In genomic region chr9:126517751-126518261, GRCh38 we compare ENCODE assay signal across 9 cellular contexts.
DNase-seq lines count a peak whose midpoint lies in the region; ATAC-seq and TF ChIP-seq lines count a peak whose summit lies in the region.
"Had no signal": no experiment of that assay in that cellular context is flagged by ENCODE, and none has a peak within 500 bp of the region (broad histone marks: within the 10 kb centered on the region; RNA-seq: fewer than 3 reads in every experiment).

No MANE protein-coding gene starts in this region.

- H3K27me3 Mint-ChIP-seq in activated T-cell treated with anti-CD3 and anti-CD28 coated beads, Interleukin-2, amount 50 U/mL, for 72 hours (ENCODE audit: low read depth): peaks cover 72% of the 10 kb centered on the region

- H3K27ac Mint-ChIP-seq in activated T-cell treated with anti-CD3 and anti-CD28 coated beads, Interleukin-2, amount 50 U/mL, for 72 hours: peak overlapping the region; percentile 75

- peaks cover 37% of the 10 kb centered on the region for H3K4me1 Mint-ChIP-seq in activated T-cell treated with anti-CD3 and anti-CD28 coated beads, Interleukin-2, amount 50 U/mL, for 72 hours (ENCODE audit: low read depth)

- H3K9me3 Mint-ChIP-seq in activated T-cell treated with anti-CD3 and anti-CD28 coated beads, Interleukin-2, amount 50 U/mL, for 72 hours: no peaks in the 10 kb centered on the region

- no peak for TF ChIP-seq CTCF in SU-DHL-6 (IDR thresholded peaks at IDR 0.05; ENCODE audit: insufficient read depth, low read length, poor library complexity, severe bottlenecking)
- no peak for TF ChIP-seq CTCF in hepatocyte (IDR thresholded peaks at IDR 0.05; ENCODE audit: poor library complexity)
- TF ChIP-seq CTCF in suprapubic skin (IDR thresholded peaks at IDR 0.05): no peak

- H3K9me2 ChIP-seq in SU-DHL-6 (replicated peaks; ENCODE audit: insufficient read depth, low read length) (no peaks in the 10 kb centered on the region), hepatocyte (replicated peaks; ENCODE audit: insufficient read depth) (no peaks in the 10 kb centered on the region)

- no peaks in the 10 kb centered on the region for H3K36me3 Mint-ChIP-seq in activated T-cell treated with anti-CD3 and anti-CD28 coated beads, Interleukin-2, amount 50 U/mL, for 72 hours (ENCODE audit: insufficient read depth in 2 of 2)

- no peak for TF ChIP-seq POLR2A in suprapubic skin (IDR thresholded peaks at IDR 0.05)

- no peaks in the 10 kb centered on the region for H3F3A ChIP-seq in SU-DHL-6 (ENCODE audit: insufficient read depth)

- H3K4me1 ChIP-seq in hepatocyte (ENCODE audit: insufficient read depth) (peaks cover 9% of the 10 kb centered on the region), suprapubic skin (peaks cover 41% of the 10 kb centered on the region)

- H3K4me3 ChIP-seq in SU-DHL-6 (ENCODE audit: insufficient read depth, low read length, poor library complexity, severe bottlenecking) (no peak overlapping the region), hepatocyte (peak overlapping the region; percentile 6), suprapubic skin (peak overlapping the region; percentile 37)

- no peak for ATAC-seq in activated T-cell treated with anti-CD3 and anti-CD28 coated beads, Interleukin-2, amount 50 U/mL, for 72 hours (replicated peaks in 1 of 2)

- H3K27ac ChIP-seq in SU-DHL-6 (ENCODE audit: low read depth, low read length) (no peak overlapping the region), hepatocyte (peak overlapping the region; percentile 25), suprapubic skin (peak overlapping the region; percentile 52), caudate nucleus (ENCODE audit: low read depth, low read length) (no peak overlapping the region)
- H3K27ac ChIP-seq: VCaP had no signal

- H3K9ac ChIP-seq in SU-DHL-6 (ENCODE audit: low read length): no peak overlapping the region

- H3K27me3 ChIP-seq in SU-DHL-6 (ENCODE audit: low read length): no peaks in the 10 kb centered on the region
- peaks cover 73% of the 10 kb centered on the region for H3K27me3 ChIP-seq in hepatocyte
- peaks cover 64% of the 10 kb centered on the region for H3K27me3 ChIP-seq in suprapubic skin

- TF ChIP-seq EP300 in suprapubic skin (IDR thresholded peaks at IDR 0.05): no peak

- no peaks in the 10 kb centered on the region for H4K20me1 ChIP-seq in SU-DHL-6 (ENCODE audit: low read depth, low read length)
- H4K20me1 ChIP-seq in hepatocyte (ENCODE audit: insufficient read depth, poor library complexity, severe bottlenecking): no peaks in the 10 kb centered on the region

- no peak for DNase-seq in activated T-cell treated with anti-CD3 and anti-CD28 coated beads, Interleukin-2, amount 50 U/mL, for 72 hours
- DNase-seq in activated T-cell treated with anti-CD3 and anti-CD28 coated beads, Interleukin-2, amount 50 U/mL, for 48 hours: no peak
- DNase-seq in hepatocyte (ENCODE audit: low spot score) (no peak), suprapubic skin (ENCODE audit: low spot score in 2 of 2) (peak in 1 of 2 donors; percentile 21), NCI-H526 treated with DMSO at 0.1 percent for 48 hours (lab: John Stamatoyannopoulos, UW) (no peak), caudate nucleus (lab: John Stamatoyannopoulos, UW) (no peak), NCI-H2227 (lab: John Stamatoyannopoulos, UW; ENCODE audit: unreplicated experiment) (no peak)

- H3K9me3 ChIP-seq in SU-DHL-6 (ENCODE audit: insufficient read depth, low read length) (no peaks in the 10 kb centered on the region), hepatocyte (ENCODE audit: low read depth) (no peaks in the 10 kb centered on the region), suprapubic skin (no peaks in the 10 kb centered on the region)

- WGBS in hepatocyte (ENCODE audit: low lambda C conversion rate, missing lambda C conversion rate): 13% methylated on average over 9 of the region's 9 CpGs
- WGBS in suprapubic skin: 28% methylated on average over 9 of the region's 9 CpGs

- peak overlapping the region; percentile 37 for H3K4me2 ChIP-seq in SU-DHL-6 (ENCODE audit: low read depth, low read length, poor library complexity, severe bottlenecking)
- H3K4me2 ChIP-seq in hepatocyte: peak overlapping the region; percentile 73

- H2AFZ ChIP-seq in SU-DHL-6 (ENCODE audit: low read depth, low read length, severe bottlenecking) (no peak overlapping the region), hepatocyte (no peak overlapping the region)

- no peaks in the 10 kb centered on the region for H3K79me2 ChIP-seq in SU-DHL-6 (ENCODE audit: insufficient read depth, low read length)
- H3K79me2 ChIP-seq in hepatocyte: no peaks in the 10 kb centered on the region

- H3K36me3 ChIP-seq in SU-DHL-6 (ENCODE audit: low read length): no peaks in the 10 kb centered on the region
- H3K36me3 ChIP-seq in hepatocyte (replicated peaks; ENCODE audit: insufficient read depth, low read depth): no peaks in the 10 kb centered on the region
- no peaks in the 10 kb centered on the region for H3K36me3 ChIP-seq in suprapubic skin

- peak overlapping the region; percentile 64 to 93 for H3K4me3 Mint-ChIP-seq in activated T-cell treated with anti-CD3 and anti-CD28 coated beads, Interleukin-2, amount 50 U/mL, for 72 hours

Comparison
In these comparisons a context has a peak if more than half of its experiments do, and no peak if none do; other contexts are left out.
1. H3K27ac ChIP-seq: peak in hepatocyte (single experiment) and suprapubic skin (single experiment); none in SU-DHL-6 (single experiment) and caudate nucleus (single experiment).